ENCODE assay signal across 1 cellular context in the genomic region with DNA sequence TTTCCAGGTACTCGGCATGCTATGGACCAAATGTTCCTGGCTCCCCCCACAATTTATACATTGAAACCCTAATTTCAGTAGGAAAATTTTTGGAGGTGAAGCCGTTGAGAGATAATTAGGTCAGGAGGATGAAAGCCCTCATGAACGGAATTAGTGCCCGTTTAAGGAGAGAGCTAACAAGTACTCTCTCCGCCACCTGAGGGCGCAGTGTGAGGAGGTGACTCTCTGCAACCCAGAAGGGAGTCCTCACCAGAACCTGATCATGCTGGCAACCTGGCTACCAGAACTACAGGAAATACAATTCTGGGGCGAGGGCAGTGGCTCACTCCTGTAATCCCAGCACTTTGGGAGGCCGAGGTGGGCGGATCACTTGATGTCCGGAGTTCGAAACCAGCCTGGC.
A peak's percentile ranks its signal among the peaks of the same experiment; 100 is the strongest.
TF ChIP-seq lines count a peak whose summit lies in the region.

No MANE protein-coding gene starts in this region.

TF ChIP-seq in HepG2, 621 proteins besides CTCF, POLR2A, EP300 and RAD21 (continued from another document):
- peak; percentile 41; the same call in 1 of the 2 replicates for TF ChIP-seq SMC3 (IDR thresholded peaks at IDR 0.05; ENCODE audit: low read length)
- no peak for TF ChIP-seq DNMT1 (CRISPR knock-in tag; IDR thresholded peaks at IDR 0.05)
- TF ChIP-seq SOX6 (IDR thresholded peaks at IDR 0.05) = no peak
- TF ChIP-seq SOX6 (CRISPR knock-in tag; IDR thresholded peaks at IDR 0.05) = no peak
